In genomic region chr6:26327450-26328264, GRCh38 we compare ENCODE assay signal across 8 cellular contexts.
DNase-seq lines count a peak whose midpoint lies in the region; ATAC-seq lines count a peak whose summit lies in the region.

No MANE protein-coding gene starts in this region.

- H3K36me3 ChIP-seq in iPS-18a (ENCODE audit: control insufficient read depth, low read depth, low read length): no peaks in the 10 kb centered on the region

- no peaks in the 10 kb centered on the region for H3K9me3 ChIP-seq in iPS-18a (ENCODE audit: control insufficient read depth, low read depth, low read length)

- peaks cover 31% of the 10 kb centered on the region for H3K27me3 ChIP-seq in iPS-18a (ENCODE audit: control insufficient read depth, insufficient read depth, low read length)

- H3K27ac ChIP-seq in iPS-18a (ENCODE audit: low read length): peak overlapping the region; percentile 48

- H3K4me3 ChIP-seq in iPS-18a (ENCODE audit: low read length): peak overlapping the region; percentile 100

- DNase-seq in COLO829 (ENCODE audit: low spot score) (peak; percentile 60), HS-5 (ENCODE audit: low read depth) (peak; percentile 88), RKO (ENCODE audit: low spot score) (peak; percentile 86)
- DNase-seq in activated T-helper 9 cell treated with anti-CD3 and anti-CD28 coated beads, Interleukin-2, amount 50 U/mL, for 16 hours (ENCODE audit: low read depth): peak; percentile 45
- peak; percentile 47 to 49 for DNase-seq in stimulated activated CD8-positive, alpha-beta memory T cell treated with anti-CD3 and anti-CD28 coated beads, Interleukin-7, amount 100 ng/mL, for 4 hours (ENCODE audit: low read depth in 2 of 2)

- H3K4me1 ChIP-seq in iPS-18a (ENCODE audit: control insufficient read depth, low read depth, low read length): peaks cover 2% of the 10 kb centered on the region

- H3K9ac ChIP-seq in iPS-18a (ENCODE audit: low read length): peak overlapping the region; percentile 84

- no peak for ATAC-seq in GM18517 (IDR thresholded peaks at IDR 0.05; ENCODE audit: unreplicated experiment)
- no peak for ATAC-seq in HG02678 (IDR thresholded peaks at IDR 0.05; ENCODE audit: unreplicated experiment)
